17 cellular contexts compared by ENCODE assay signal in the genomic region with DNA sequence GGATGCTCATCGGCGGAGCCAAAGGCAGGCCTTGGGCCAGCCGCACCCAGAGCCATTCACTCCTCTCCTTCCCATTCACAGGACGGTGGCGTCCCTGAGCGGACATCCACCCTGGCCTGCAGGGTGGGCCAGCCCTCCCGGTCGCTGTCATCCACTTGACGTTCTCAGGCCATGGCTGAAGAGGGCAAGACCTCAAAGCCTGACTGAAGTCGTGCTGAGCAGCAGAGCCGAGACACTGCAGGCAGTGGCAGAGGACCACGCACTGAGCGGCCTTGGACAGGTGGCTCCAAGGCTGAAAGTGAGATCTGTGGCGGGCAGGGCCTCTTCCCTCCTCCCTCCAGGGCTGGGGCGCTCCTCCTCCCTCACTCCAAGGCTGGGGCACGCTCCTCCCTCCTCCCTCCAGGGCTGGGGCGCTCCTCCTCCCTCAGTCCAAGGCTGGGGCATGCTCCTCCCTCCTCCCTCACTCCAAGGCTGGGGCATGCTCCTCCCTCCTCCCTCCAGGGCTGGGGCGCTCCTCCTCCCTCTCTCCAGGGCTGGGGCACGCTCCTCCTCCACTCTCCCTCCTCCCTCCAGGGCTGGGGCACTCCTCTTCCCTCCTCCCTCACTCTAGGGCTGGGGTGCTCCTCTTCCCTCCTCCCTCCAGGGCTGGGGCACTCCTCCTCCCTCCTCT. TPM values are rescaled to one million over a fixed set of nuclear protein-coding genes. Genes with fewer than 3 reads are reported as not detected.
DNase-seq lines count a peak whose midpoint lies in the region; ATAC-seq and TF ChIP-seq lines count a peak whose summit lies in the region.
"Had no signal": no experiment of that assay in that cellular context is flagged by ENCODE, and none has a peak within 500 bp of the region (broad histone marks: within the 10 kb centered on the region; RNA-seq: fewer than 3 reads in every experiment).

No MANE protein-coding gene starts in this region.

- CTCF ChIA-PET in A673 (lab: Charles Lee) (no interaction called here), T-cell (lab: Charles Lee) (no interaction called here)

- H3K27me3 Mint-ChIP-seq in IgD-negative memory B cell (no peaks in the 10 kb centered on the region), T-cell (no peaks in the 10 kb centered on the region)
- H3K27me3 Mint-ChIP-seq: CD4-positive, CD25-positive, alpha-beta regulatory T cell had no signal

- intact Hi-C loops in A673 (cut with micrococcal nuclease; ENCODE audit: unreplicated experiment): no loop called here
- intact Hi-C loops in adrenal gland (cut with DNase I): no loop called here
- intact Hi-C loops in psoas muscle (cut with DNase I): loop anchor here (5.0 kb wide), 2 partner anchors 36 to 331 kb away; partner anchors contain the start of genes MAPK8IP3 (in 1 of the 2) and UNKL (in 1 of the 2)

- H3K4me3 ChIP-seq in A673 (ENCODE audit: low read depth, low read length, poor library complexity, severe bottlenecking): no peak overlapping the region
- no peak overlapping the region for H3K4me3 ChIP-seq in adrenal gland
- peak overlapping the region; percentile 38 for H3K4me3 ChIP-seq in psoas muscle
- H3K4me3 ChIP-seq: A549 had no signal

- H3K9me3 ChIP-seq in A673 (ENCODE audit: low read depth, low read length, poor library complexity, severe bottlenecking) (no peaks in the 10 kb centered on the region), adrenal gland (replicated peaks in 1 of 3) (no peaks in the 10 kb centered on the region), psoas muscle (no peaks in the 10 kb centered on the region)
- H3K9me3 ChIP-seq: A549, BE2C had no signal

- no peaks in the 10 kb centered on the region for H3K27me3 ChIP-seq in A673 (replicated peaks; ENCODE audit: insufficient read depth, low read depth, low read length, poor library complexity)
- H3K27me3 ChIP-seq in adrenal gland: no peaks in the 10 kb centered on the region
- H3K27me3 ChIP-seq in psoas muscle (ENCODE audit: insufficient read depth in 3 of 3, low read length in 2 of 3): no peaks in the 10 kb centered on the region
- H3K27me3 ChIP-seq: BE2C had no signal

- WGBS in adrenal gland, 4 donors: 51 to 58% (median 55%) methylated on average over 15 to 19 of the region's 19 CpGs
- 79 to 89% (median 81%) methylated on average over 15 to 19 of the region's 19 CpGs for WGBS in psoas muscle, 3 donors

- H3K27ac Mint-ChIP-seq in IgD-negative memory B cell (peak overlapping the region in 2 of 3 donors; percentile 60 to 73), T-cell (no peak overlapping the region)
- H3K27ac Mint-ChIP-seq: CD4-positive, CD25-positive, alpha-beta regulatory T cell had no signal

- no TSS peak for BruUV-seq in A673 (replicated peaks; lab: Mats Ljungman, UMichigan)

- ATAC-seq in psoas muscle: no peak
- no peak for ATAC-seq in T-cell (replicated peaks in 1 of 4)
- ATAC-seq: A549 had no signal

- H3K27ac ChIP-seq in A673 (ENCODE audit: low read depth, low read length, poor library complexity, severe bottlenecking) (no peak overlapping the region), adrenal gland (peak overlapping the region in 4 of 5 donors; percentile 51 to 81 (median 64)), psoas muscle (peak overlapping the region; percentile 66)
- H3K27ac ChIP-seq: HL-60 had no signal

- H3K36me3 Mint-ChIP-seq in IgD-negative memory B cell (peaks cover 2% of the 10 kb centered on the region), T-cell (peaks cover 3% of the 10 kb centered on the region)
- H3K36me3 Mint-ChIP-seq: CD4-positive, CD25-positive, alpha-beta regulatory T cell had no signal

- TF ChIP-seq CTCF in A673 (conservative IDR thresholded peaks at IDR 0.05; ENCODE audit: low read depth, low read length) (no peak), adrenal gland (IDR thresholded peaks at IDR 0.05) (no peak), psoas muscle (IDR thresholded peaks at IDR 0.05) (no peak)

- DNase-seq in A673 (ENCODE audit: low spot score): peak; percentile 32
- peak; percentile 55 to 95 (median 84) for DNase-seq in adrenal gland
- DNase-seq in psoas muscle: no peak
- DNase-seq in NCI-H510A (lab: John Stamatoyannopoulos, UW): no peak
- DNase-seq in T-cell: no peak
- DNase-seq in NCI-H69 (lab: John Stamatoyannopoulos, UW): no peak
- DNase-seq: BE2C; CD4-positive, CD25-positive, alpha-beta regulatory T cell; DMS79; H9; Kasumi-1; NCI-H1694 treated with DMSO at 0.1 percent for 48 hours; NCI-H2081 treated with DMSO at 0.1 percent for 48 hours; NCI-H446 had no signal

- H3K36me3 ChIP-seq in A673 (ENCODE audit: insufficient read depth, low read length, poor library complexity, severe bottlenecking) (peaks cover 10% of the 10 kb centered on the region), adrenal gland (replicated peaks in 1 of 2) (peaks cover 0 to 5% of the 10 kb centered on the region in 2 donors), psoas muscle (ENCODE audit: insufficient read depth in 1 of 2, low read depth in 1 of 2) (peaks cover 0 to 20% of the 10 kb centered on the region in 2 donors)

- peaks cover 4 to 10% (median 8%) of the 10 kb centered on the region in 3 donors for H3K4me1 Mint-ChIP-seq in IgD-negative memory B cell
- H3K4me1 Mint-ChIP-seq in T-cell: peaks cover 15 to 20% (median 16%) of the 10 kb centered on the region in 3 donors

- peaks cover 16% of the 10 kb centered on the region for H3K4me1 ChIP-seq in A673 (ENCODE audit: insufficient read depth, low read length, poor library complexity, severe bottlenecking)
- H3K4me1 ChIP-seq in adrenal gland (replicated peaks in 1 of 2): peaks cover 12 to 22% of the 10 kb centered on the region in 2 donors
- H3K4me1 ChIP-seq in psoas muscle: peaks cover 10% of the 10 kb centered on the region

- H3K9me3 Mint-ChIP-seq in IgD-negative memory B cell (no peaks in the 10 kb centered on the region), T-cell (no peaks in the 10 kb centered on the region)
- H3K9me3 Mint-ChIP-seq: CD4-positive, CD25-positive, alpha-beta regulatory T cell; H9 had no signal

- POLR2A ChIA-PET in A673 (lab: Charles Lee; ENCODE audit: low non-redundant PET): no interaction called here
- POLR2A ChIA-PET in T-cell (lab: Charles Lee): no interaction called here

- H3K4me3 Mint-ChIP-seq in IgD-negative memory B cell (peak overlapping the region in 1 of 4 donors; percentile 43), T-cell (no peak overlapping the region)
- H3K4me3 Mint-ChIP-seq: CD4-positive, CD25-positive, alpha-beta regulatory T cell had no signal

- TF ChIP-seq POLR2A in adrenal gland (IDR thresholded peaks at IDR 0.05): no peak

RNA-seq across cellular contexts. Expression of gene GNPTG, which starts 24.1 kb away (rescaled TPM):
- 20.9 and 32.7 TPM in 2 replicates for total RNA-seq in A673 (2021)
- 55.9 TPM for polyA plus RNA-seq in IgD-negative memory B cell
- total RNA-seq in adrenal gland: 100 to 1,000 TPM; 213 to 332 (median 284) TPM
- polyA plus RNA-seq in adrenal gland: 100 to 1,000 TPM in 2 of 3 donors, 10 to 100 TPM in 1; 95.9 to 659 (median 362) TPM
- 10 to 100 TPM; 27.9 to 36.6 (median 32.5) TPM for total RNA-seq in psoas muscle
- 10 to 100 TPM; 29.5 to 31.2 (median 30.7) TPM for polyA plus RNA-seq in psoas muscle
- 10 to 100 TPM; 42.6 to 66.5 (median 63.1) TPM for total RNA-seq in T-cell

RNA-seq across cellular contexts. Expression of gene TSR3, which starts 24.2 kb away (rescaled TPM):
- 55.0 and 57.2 TPM in 2 replicates for total RNA-seq in A673 (2021)
- polyA plus RNA-seq in IgD-negative memory B cell: 116 TPM
- total RNA-seq in adrenal gland: 100 to 1,000 TPM in 3 of 8 donors, 10 to 100 TPM in 5; 49.8 to 258 (median 76.1) TPM
- 10 to 100 TPM; 13.7 to 42.8 (median 39.2) TPM for polyA plus RNA-seq in adrenal gland
- total RNA-seq in psoas muscle: 10 to 100 TPM; 40.0 to 55.3 (median 43.2) TPM
- polyA plus RNA-seq in psoas muscle: 100 to 1,000 TPM in 2 of 3 donors, 10 to 100 TPM in 1; 55.1 to 109 (median 107) TPM
- 10 to 100 TPM; 25.4 to 53.1 (median 48.1) TPM for total RNA-seq in T-cell

RNA-seq across cellular contexts. Expression of gene UNKL, which starts 38.6 kb away (rescaled TPM):
- total RNA-seq in A673 (2021) (86.7 and 88.5 TPM in 2 replicates), adrenal gland (100 to 1,000 TPM in 1 of 8 donors, 10 to 100 TPM in 7; 11.5 to 174 (median 39.0) TPM), psoas muscle (10 to 100 TPM; 21.9 to 41.0 (median 34.2) TPM), T-cell (100 to 1,000 TPM in 3 of 5 donors, 10 to 100 TPM in 2; 85.3 to 131 (median 113) TPM)
- polyA plus RNA-seq in IgD-negative memory B cell (9.2 TPM), adrenal gland (10 to 100 TPM; 10.1 to 27.9 (median 11.8) TPM), psoas muscle (10 to 100 TPM; 17.3 to 58.7 (median 19.2) TPM)

RNA-seq across cellular contexts. Expression of gene BAIAP3, which starts 42.4 kb away (rescaled TPM):
- total RNA-seq in A673 (2021) (2.0 and 3.7 TPM in 2 replicates), adrenal gland (10 to 100 TPM in 4 of 8 donors, 1 to 10 TPM in 3, under 1 TPM in 1; 0.79 to 25.4 (median 14.9) TPM), psoas muscle (1 to 10 TPM in 3 of 4 donors, under 1 TPM in 1; 0.38 to 3.5 (median 1.9) TPM), T-cell (10 to 100 TPM in 4 of 5 donors, 1 to 10 TPM in 1; 9.1 to 12.8 (median 12.7) TPM)
- polyA plus RNA-seq in IgD-negative memory B cell (26.0 TPM), adrenal gland (100 to 1,000 TPM in 1 of 3 donors, 10 to 100 TPM in 2; 11.9 to 129 (median 20.7) TPM), psoas muscle (1 to 10 TPM in 1 of 3 donors, under 1 TPM in 2; 0.62 to 1.1 (median 0.79) TPM)

RNA-seq across cellular contexts. Expression of gene UQCC4, which starts 44.7 kb away (rescaled TPM):
- total RNA-seq in A673 (2021) (17.8 and 19.5 TPM in 2 replicates), adrenal gland (10 to 100 TPM; 16.9 to 48.2 (median 21.6) TPM), psoas muscle (10 to 100 TPM; 11.7 to 22.8 (median 19.4) TPM), T-cell (10 to 100 TPM in 3 of 5 donors, 1 to 10 TPM in 2; 8.4 to 12.9 (median 10.8) TPM)
- polyA plus RNA-seq in IgD-negative memory B cell (37.0 TPM), adrenal gland (10 to 100 TPM; 13.2 to 21.0 (median 15.7) TPM), psoas muscle (10 to 100 TPM; 27.1 to 66.5 (median 63.7) TPM)

Comparison
In these comparisons a context has a peak if more than half of its experiments do, and no peak if none do; other contexts are left out.
1. DNase-seq: peak in A673 (single experiment) and adrenal gland (7 of 7); none in psoas muscle (0 of 2), NCI-H510A (single experiment), T-cell (0 of 34) and NCI-H69 (single experiment).
2. H3K27ac Mint-ChIP-seq: peak in IgD-negative memory B cell (2 of 3); none in T-cell (0 of 2).
3. intact Hi-C loops: an anchor here in psoas muscle (5.0 kb wide); none called in A673 and adrenal gland.